ENCODE assay signal across 1 cellular context in genomic region chr4:138577826-138578225, GRCh38.
TF ChIP-seq lines count a peak whose summit lies in the region.

No MANE protein-coding gene starts in this region.

TF ChIP-seq in GM23338, 12 proteins besides CTCF, POLR2A, EP300 and RAD21:
- peak; percentile 52; the same call in 1 of the 2 replicates for TF ChIP-seq ZNF462 (CRISPR knock-in tag; IDR thresholded peaks at IDR 0.05)
TF ChIP-seq in GM23338: peak in this region for 1; not testable (repeated sequence) for 11.
